10 cellular contexts compared by ENCODE assay signal in genomic region chr3:65854606-65855304, GRCh38.
DNase-seq lines count a peak whose midpoint lies in the region; ATAC-seq and TF ChIP-seq lines count a peak whose summit lies in the region.
"Had no signal": no experiment of that assay in that cellular context is flagged by ENCODE, and none has a peak within 500 bp of the region (broad histone marks: within the 10 kb centered on the region; RNA-seq: fewer than 3 reads in every experiment).

No MANE protein-coding gene starts in this region.

- no peaks in the 10 kb centered on the region for H3K36me3 Mint-ChIP-seq in CD14-positive monocyte

- DNase-seq in DMS 273 treated with DMSO at 0.1 percent for 48 hours (lab: John Stamatoyannopoulos, UW): peak; percentile 2
- DNase-seq in HK-2 (ENCODE audit: unreplicated experiment): peak; percentile 10
- DNase-seq in RPMI7951 (ENCODE audit: low read depth): peak; percentile 41
- peak; percentile 69 for DNase-seq in islet precursor cell
- no peak for DNase-seq in CD14-positive monocyte (ENCODE audit: low spot score)
- DNase-seq in activated CD4-positive, alpha-beta T cell treated with anti-CD3 and anti-CD28 coated beads, Interleukin-2, amount 50 U/mL, for 48 hours: no peak
- DNase-seq: activated naive CD4-positive, alpha-beta T cell; stimulated activated CD4-positive, alpha-beta T cell treated with anti-CD3 and anti-CD28 coated beads, Interleukin-15, amount 100 ng/mL, for 24 hours had no signal

- H3K4me3 Mint-ChIP-seq in CD14-positive monocyte: no peak overlapping the region

- no peaks in the 10 kb centered on the region for H3K4me1 Mint-ChIP-seq in CD14-positive monocyte

- ATAC-seq in HG03045 (IDR thresholded peaks at IDR 0.05; ENCODE audit: unreplicated experiment) (no peak), HG03175 (IDR thresholded peaks at IDR 0.05; ENCODE audit: unreplicated experiment) (no peak)

- H3K9me3 Mint-ChIP-seq in CD14-positive monocyte: peaks cover 0 to 11% (median 6%) of the 10 kb centered on the region in 7 donors

- H3K27ac Mint-ChIP-seq in CD14-positive monocyte: no peak overlapping the region

- no peak for TF ChIP-seq CTCF in CD14-positive monocyte (IDR thresholded peaks at IDR 0.05)

- H3K27me3 Mint-ChIP-seq in CD14-positive monocyte (ENCODE audit: low read depth in 3 of 3): peaks cover 0 to 2% (median 0%) of the 10 kb centered on the region in 3 donors

- intact Hi-C loops in CD14-positive monocyte (cut with micrococcal nuclease): no loop called here

Comparison
In these comparisons a context has a peak if more than half of its experiments do, and no peak if none do; other contexts are left out.
1. DNase-seq: peak in DMS 273 treated with DMSO at 0.1 percent for 48 hours (single experiment), HK-2 (single experiment), RPMI7951 (single experiment) and islet precursor cell (single experiment); none in CD14-positive monocyte (single experiment) and activated CD4-positive, alpha-beta T cell treated with anti-CD3 and anti-CD28 coated beads, Interleukin-2, amount 50 U/mL, for 48 hours (0 of 2).